ENCODE assay signal across 9 cellular contexts in genomic region chr18:50356036-50356945, GRCh38. TPM values are rescaled to one million over a fixed set of nuclear protein-coding genes. Genes with fewer than 3 reads are reported as not detected.
DNase-seq lines count a peak whose midpoint lies in the region; ATAC-seq, FAIRE-seq and TF ChIP-seq lines count a peak whose summit lies in the region.
"Had no signal": no experiment of that assay in that cellular context is flagged by ENCODE, and none has a peak within 500 bp of the region (broad histone marks: within the 10 kb centered on the region; RNA-seq: fewer than 3 reads in every experiment).

No MANE protein-coding gene starts in this region.

- peak; percentile 53 to 71 for ATAC-seq in activated T-cell treated with anti-CD3 and anti-CD28 coated beads, Interleukin-2, amount 50 U/mL, for 72 hours (replicated peaks in 1 of 2)
- ATAC-seq in HG02884 (IDR thresholded peaks at IDR 0.05; ENCODE audit: unreplicated experiment), result peak; percentile 71

- no peaks in the 10 kb centered on the region for H3K9me3 Mint-ChIP-seq in activated T-cell treated with anti-CD3 and anti-CD28 coated beads, Interleukin-2, amount 50 U/mL, for 72 hours
- H3K9me3 Mint-ChIP-seq in activated T-cell treated with anti-CD3 and anti-CD28 coated beads, Interleukin-2, amount 50 U/mL, for 24 hours, result no peaks in the 10 kb centered on the region
- H3K9me3 Mint-ChIP-seq: activated naive CD4-positive, alpha-beta T cell treated with anti-CD3 and anti-CD28 coated beads, Interleukin-2, amount 50 U/mL, for 24 hours had no signal

- intact Hi-C loops in stomach (cut with DNase I; ENCODE audit: low total_unique reads), result loop anchor here (10.0 kb wide), 1 partner anchor 141 kb away; no protein-coding TSS in a partner anchor

- peaks cover 8% of the 10 kb centered on the region for H3K4me1 Mint-ChIP-seq in activated T-cell treated with anti-CD3 and anti-CD28 coated beads, Interleukin-2, amount 50 U/mL, for 72 hours (ENCODE audit: low read depth)
- peaks cover 11% of the 10 kb centered on the region for H3K4me1 Mint-ChIP-seq in activated T-cell treated with anti-CD3 and anti-CD28 coated beads, Interleukin-2, amount 50 U/mL, for 24 hours (ENCODE audit: low read depth)

- H3K9me2 ChIP-seq in OCI-LY1 (ENCODE audit: low read depth, low read length), result no peaks in the 10 kb centered on the region

- DNase-seq in activated T-cell treated with anti-CD3 and anti-CD28 coated beads, Interleukin-2, amount 50 U/mL, for 72 hours, result peak in 1 of 2 donors; percentile 15
- no peak for DNase-seq in activated T-cell treated with anti-CD3 and anti-CD28 coated beads, Interleukin-2, amount 50 U/mL, for 24 hours
- DNase-seq in fibroblast of mammary gland (ENCODE audit: low read depth), result peak; percentile 41
- no peak for DNase-seq in D721Med (ENCODE audit: insufficient read length, low spot score)
- no peak for DNase-seq in cerebellar nuclear complex (lab: John Stamatoyannopoulos, UW)
- no peak for DNase-seq in stomach

- peaks cover 14% of the 10 kb centered on the region for H3K27me3 Mint-ChIP-seq in activated T-cell treated with anti-CD3 and anti-CD28 coated beads, Interleukin-2, amount 50 U/mL, for 72 hours (ENCODE audit: low read depth)
- H3K27me3 Mint-ChIP-seq in activated T-cell treated with anti-CD3 and anti-CD28 coated beads, Interleukin-2, amount 50 U/mL, for 24 hours, result peaks cover 36% of the 10 kb centered on the region

- no peaks in the 10 kb centered on the region for H3K9me3 ChIP-seq in OCI-LY1 (ENCODE audit: low read length)
- H3K9me3 ChIP-seq in stomach, result no peaks in the 10 kb centered on the region

- H3K27me3 ChIP-seq in OCI-LY1 (ENCODE audit: insufficient read depth, low read length) (no peaks in the 10 kb centered on the region), stomach (peaks cover 0 to 33% (median 0%) of the 10 kb centered on the region in 3 donors)

- H3F3A ChIP-seq in OCI-LY1 (ENCODE audit: insufficient read depth, low read length), result no peaks in the 10 kb centered on the region

- TF ChIP-seq EP300 in stomach (IDR thresholded peaks at IDR 0.05), result no peak

- peaks cover 12% of the 10 kb centered on the region for H3K4me1 ChIP-seq in OCI-LY1 (ENCODE audit: insufficient read depth, low read length, severe bottlenecking)
- peaks cover 0 to 13% (median 0%) of the 10 kb centered on the region in 4 donors for H3K4me1 ChIP-seq in stomach

- no peak for TF ChIP-seq POLR2A in stomach (IDR thresholded peaks at IDR 0.05)

- no peak overlapping the region for H3K4me2 ChIP-seq in OCI-LY1 (ENCODE audit: low read length)

- H3K4me3 Mint-ChIP-seq in activated T-cell treated with anti-CD3 and anti-CD28 coated beads, Interleukin-2, amount 50 U/mL, for 72 hours, result peak overlapping the region; percentile 2 to 54
- no peak overlapping the region for H3K4me3 Mint-ChIP-seq in activated T-cell treated with anti-CD3 and anti-CD28 coated beads, Interleukin-2, amount 50 U/mL, for 24 hours
- H3K4me3 Mint-ChIP-seq: activated naive CD4-positive, alpha-beta T cell treated with anti-CD3 and anti-CD28 coated beads, Interleukin-2, amount 50 U/mL, for 24 hours had no signal

- H4K20me1 ChIP-seq in OCI-LY1 (ENCODE audit: insufficient read depth, low read length), result no peaks in the 10 kb centered on the region

- FAIRE-seq in D721Med (lab: Jason Lieb, UNC), result no peak

- no peak overlapping the region for H3K9ac ChIP-seq in OCI-LY1 (ENCODE audit: low read length)

- no peak overlapping the region for H3K4me3 ChIP-seq in OCI-LY1 (ENCODE audit: low read depth, low read length, poor library complexity, severe bottlenecking)
- no peak overlapping the region for H3K4me3 ChIP-seq in fibroblast of mammary gland (ENCODE audit: control insufficient read depth, low read depth, low read length)
- H3K4me3 ChIP-seq in stomach, result no peak overlapping the region

- no peak overlapping the region for H3K27ac ChIP-seq in OCI-LY1 (ENCODE audit: low read depth, low read length, poor library complexity, severe bottlenecking)
- H3K27ac ChIP-seq in stomach, result no peak overlapping the region

- whole genome bisulfite sequencing in stomach, 5 donors, result 17 to 28% (median 23%) methylated on average over 4 of the region's 4 CpGs

- peak overlapping the region; percentile 74; the same call in 1 of the 2 replicates for H2AFZ ChIP-seq in OCI-LY1 (ENCODE audit: low read length)

- H3K36me3 ChIP-seq in OCI-LY1 (ENCODE audit: insufficient read depth, low read length), result no peaks in the 10 kb centered on the region
- H3K36me3 ChIP-seq in stomach, result no peaks in the 10 kb centered on the region

- TF ChIP-seq CTCF in OCI-LY1 (IDR thresholded peaks at IDR 0.05; ENCODE audit: low read length) (peak; percentile 38; the same call in 1 of the 2 replicates), fibroblast of mammary gland (conservative IDR thresholded peaks at IDR 0.05; ENCODE audit: control insufficient read depth, insufficient read depth, low read depth, low read length) (peak; percentile 12), D721Med (IDR thresholded peaks at IDR 0.05; ENCODE audit: insufficient read depth, missing control alignments) (no peak), stomach (IDR thresholded peaks at IDR 0.05) (no peak)

- H3K27ac Mint-ChIP-seq in activated T-cell treated with anti-CD3 and anti-CD28 coated beads, Interleukin-2, amount 50 U/mL, for 72 hours, result peak overlapping the region; percentile 0
- no peak overlapping the region for H3K27ac Mint-ChIP-seq in activated T-cell treated with anti-CD3 and anti-CD28 coated beads, Interleukin-2, amount 50 U/mL, for 24 hours
- H3K27ac Mint-ChIP-seq: activated naive CD4-positive, alpha-beta T cell treated with anti-CD3 and anti-CD28 coated beads, Interleukin-2, amount 50 U/mL, for 24 hours had no signal

- H3K36me3 Mint-ChIP-seq in activated T-cell treated with anti-CD3 and anti-CD28 coated beads, Interleukin-2, amount 50 U/mL, for 72 hours (ENCODE audit: insufficient read depth in 2 of 2), result no peaks in the 10 kb centered on the region
- H3K36me3 Mint-ChIP-seq in activated T-cell treated with anti-CD3 and anti-CD28 coated beads, Interleukin-2, amount 50 U/mL, for 24 hours (ENCODE audit: low read depth), result no peaks in the 10 kb centered on the region
- H3K36me3 Mint-ChIP-seq: activated naive CD4-positive, alpha-beta T cell treated with anti-CD3 and anti-CD28 coated beads, Interleukin-2, amount 50 U/mL, for 24 hours had no signal

- H3K79me2 ChIP-seq in OCI-LY1 (ENCODE audit: insufficient read depth, low read length), result no peaks in the 10 kb centered on the region

RNA-seq across cellular contexts. Expression of gene SKA1, which starts 18.6 kb away (rescaled TPM):
- 10 to 100 TPM; 63.2 to 73.1 TPM for total RNA-seq in activated T-cell treated with anti-CD3 and anti-CD28 coated beads, Interleukin-2, amount 50 U/mL, for 72 hours
- total RNA-seq in stomach, result 1 to 10 TPM in 2 of 5 donors, not detected in 3; 2.8 to 3.3 TPM
- polyA plus RNA-seq in stomach, result 1 to 10 TPM in 2 of 3 donors, under 1 TPM in 1; 0.46 to 2.1 (median 2.1) TPM

Comparison
In these comparisons a context has a peak if more than half of its experiments do, and no peak if none do; other contexts are left out.
1. CTCF ChIP-seq: peak in OCI-LY1 (single experiment) and fibroblast of mammary gland (single experiment); none in D721Med (single experiment) and stomach (0 of 7).
2. RNA of gene SKA1, which starts 18.6 kb away (total RNA-seq): 63.2 to 73.1 TPM in activated T-cell treated with anti-CD3 and anti-CD28 coated beads, Interleukin-2, amount 50 U/mL, for 72 hours; 2.8 to 3.3 TPM in stomach; every median in the first group is over 10 times any median in the second.